8 cellular contexts compared by ENCODE assay signal in genomic region chr5:142548739-142549275, GRCh38.
DNase-seq lines count a peak whose midpoint lies in the region; ATAC-seq and TF ChIP-seq lines count a peak whose summit lies in the region.

No MANE protein-coding gene starts in this region.

- no peak for ATAC-seq in HG03280 (IDR thresholded peaks at IDR 0.05; ENCODE audit: unreplicated experiment)

- H3K4me1 Mint-ChIP-seq in neural crest cell, result peaks cover 62% of the 10 kb centered on the region

- peak; percentile 70 for DNase-seq in DMS153 treated with DMSO at 0.1 percent for 48 hours (lab: John Stamatoyannopoulos, UW; ENCODE audit: unreplicated experiment)
- DNase-seq in HL-60 (ENCODE audit: low read depth in 1 of 2, low spot score in 1 of 2), result peak; percentile 17 to 37
- peak; percentile 67 for DNase-seq in NCI-H748 treated with DMSO at 0.1 percent for 48 hours (lab: John Stamatoyannopoulos, UW)
- DNase-seq in activated T-cell treated with anti-CD3 and anti-CD28 coated beads for 4 hours, result peak; percentile 6
- DNase-seq in fibroblast of the conjunctiva (ENCODE audit: low read depth), result peak; percentile 95
- peak; percentile 66 for DNase-seq in neural crest cell (ENCODE audit: low read depth, low spot score)
- no peak for DNase-seq in GM19240 (ENCODE audit: insufficient read length, low spot score)

- H3K9me3 Mint-ChIP-seq in neural crest cell, result no peaks in the 10 kb centered on the region

- H3K27ac Mint-ChIP-seq in neural crest cell (ENCODE audit: unreplicated experiment), result no peak overlapping the region

- no peak overlapping the region for H3K4me3 ChIP-seq in HL-60 (replicated peaks; ENCODE audit: insufficient read depth, low read length)

- H3K27me3 ChIP-seq in HL-60 (ENCODE audit: insufficient read depth, poor library complexity, severe bottlenecking), result peaks cover 12% of the 10 kb centered on the region

- peak overlapping the region; percentile 5 for H3K4me3 Mint-ChIP-seq in neural crest cell

- TF ChIP-seq CTCF in HL-60 (IDR thresholded peaks at IDR 0.05; ENCODE audit: insufficient read depth, low read length), result peak; percentile 6
- TF ChIP-seq CTCF in neural crest cell (conservative IDR thresholded peaks at IDR 0.05), result peak; percentile 95

- H3K27me3 Mint-ChIP-seq in neural crest cell (ENCODE audit: low read depth), result no peaks in the 10 kb centered on the region

- H3K27ac ChIP-seq in HL-60 (replicated peaks), result no peak overlapping the region

- H3K36me3 Mint-ChIP-seq in neural crest cell (ENCODE audit: low read depth), result no peaks in the 10 kb centered on the region
